In the genomic region with DNA sequence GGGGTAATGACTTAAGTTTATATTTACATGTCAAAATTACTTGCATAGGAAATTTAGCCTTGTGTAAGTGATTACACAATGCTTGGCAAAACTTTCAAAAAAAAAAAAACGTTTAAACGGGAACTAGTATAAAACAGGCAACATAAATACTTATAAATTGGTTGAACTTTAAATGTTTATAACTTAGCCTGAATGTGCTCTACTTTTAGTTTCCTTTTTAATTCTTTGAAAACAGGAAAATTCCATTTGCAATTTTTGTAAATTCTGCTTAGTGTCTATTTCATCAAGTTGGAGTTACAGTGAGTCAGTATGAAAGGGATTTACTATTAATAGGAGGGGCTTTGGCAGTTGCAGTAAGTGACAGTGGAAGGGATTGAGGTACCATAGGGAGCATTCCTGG, we compare ENCODE assay signal across 8 cellular contexts. TPM values are rescaled to one million over a fixed set of nuclear protein-coding genes. Genes with fewer than 3 reads are reported as not detected.
DNase-seq lines count a peak whose midpoint lies in the region; ATAC-seq lines count a peak whose summit lies in the region.
"Had no signal": no experiment of that assay in that cellular context is flagged by ENCODE, and none has a peak within 500 bp of the region (broad histone marks: within the 10 kb centered on the region; RNA-seq: fewer than 3 reads in every experiment).

No MANE protein-coding gene starts in this region.

- no peaks in the 10 kb centered on the region for H3K9me3 ChIP-seq in HAP-1
- no peaks in the 10 kb centered on the region for H3K9me3 ChIP-seq in SJCRH30 (replicated peaks)
- H3K9me3 ChIP-seq: ascending aorta had no signal

- peak in 1 of 2 experiments; percentile 39 for DNase-seq in HAP-1 (ENCODE audit: low spot score in 2 of 2)
- peak in 1 of 2 experiments; percentile 33 for DNase-seq in SJCRH30
- peak; percentile 63 for DNase-seq in fibroblast of gingiva (ENCODE audit: low read depth)
- no peak for DNase-seq in skeletal muscle cell (ENCODE audit: low read depth)
- no peak for DNase-seq in HT-29 (ENCODE audit: low spot score)
- DNase-seq in amygdala (lab: John Stamatoyannopoulos, UW), result no peak

- H3K27me3 ChIP-seq in HAP-1 (ENCODE audit: low read depth) (no peaks in the 10 kb centered on the region), SJCRH30 (no peaks in the 10 kb centered on the region)
- H3K27me3 ChIP-seq: ascending aorta had no signal

- no peak for ATAC-seq in GM21528 (IDR thresholded peaks at IDR 0.05; ENCODE audit: low FRiP score, unreplicated experiment)

- H3K4me3 ChIP-seq in HAP-1 (peak overlapping the region; percentile 75), SJCRH30 (peak overlapping the region; percentile 75), skeletal muscle cell (ENCODE audit: low read depth, low read length) (peak overlapping the region; percentile 47)

- in situ Hi-C loops in HAP-1 (cut with MboI; ENCODE audit: low sequenced_read_pairs), result no loop called here

- H3K4me1 ChIP-seq in HAP-1 (peaks cover 32% of the 10 kb centered on the region), SJCRH30 (no peaks in the 10 kb centered on the region)
- H3K4me1 ChIP-seq: ascending aorta had no signal

- H3K36me3 ChIP-seq in HAP-1 (replicated peaks) (no peaks in the 10 kb centered on the region), SJCRH30 (peaks cover 12% of the 10 kb centered on the region)
- H3K36me3 ChIP-seq: ascending aorta had no signal

- H3K27ac ChIP-seq in SJCRH30, result peak overlapping the region; percentile 100; the same call in 1 of the 2 replicates

RNA-seq across cellular contexts. Expression of a gene that starts 2.6 kb away (rescaled TPM):
- 260 and 299 TPM in 2 replicates for total RNA-seq in SJCRH30 (2014; rRNA removed; shearing (Covaris generic))
- total RNA-seq in HT-29 (2014; rRNA removed; shearing (Covaris generic)), result 38.7 and 44.7 TPM in 2 replicates
